Comparison of ENCODE assay signal across 8 cellular contexts in genomic region chr19:50026550-50026906, GRCh38. TPM values are rescaled to one million over a fixed set of nuclear protein-coding genes. Genes with fewer than 3 reads are reported as not detected.
A peak's percentile ranks its signal among the peaks of the same experiment; 100 is the strongest.
DNase-seq lines count a peak whose midpoint lies in the region; TF ChIP-seq lines count a peak whose summit lies in the region.

No MANE protein-coding gene starts in this region.

- no peak overlapping the region for H3K27ac ChIP-seq in left ventricle myocardium inferior (replicated peaks)
- H3K27ac ChIP-seq in mesendoderm (ENCODE audit: low read depth, low read length): no peak overlapping the region
- H3K27ac ChIP-seq in vagina: peak overlapping the region; percentile 75

- in situ Hi-C loops in astrocyte of the spinal cord (cut with HindIII; ENCODE audit: low sequenced_read_pairs): no loop called here

- no peaks in the 10 kb centered on the region for H3K9me3 ChIP-seq in left ventricle myocardium inferior (replicated peaks)
- no peaks in the 10 kb centered on the region for H3K9me3 ChIP-seq in vagina

- H2BK15ac ChIP-seq in mesendoderm (replicated peaks; ENCODE audit: low read depth): no peak overlapping the region

- H3K4ac ChIP-seq in mesendoderm (ENCODE audit: low read depth, low read length): no peak overlapping the region

- H4K8ac ChIP-seq in mesendoderm (ENCODE audit: low read depth, low read length): no peak overlapping the region

- no peak overlapping the region for H2BK120ac ChIP-seq in mesendoderm (ENCODE audit: low read depth, low read length)

- peaks cover 26% of the 10 kb centered on the region for H3K79me1 ChIP-seq in mesendoderm (ENCODE audit: low read length)

- DNase-seq in left ventricle myocardium inferior (no peak), cardiac septum (ENCODE audit: low spot score) (no peak), astrocyte of the spinal cord (ENCODE audit: low read depth, low spot score) (no peak), mesendoderm (no peak), vagina (ENCODE audit: extremely low spot score in 2 of 2) (no peak), GDM1 (lab: John Stamatoyannopoulos, UW) (no peak), mucosa of gallbladder (ENCODE audit: low spot score) (no peak), hypothalamus (lab: John Stamatoyannopoulos, UW) (no peak)

- H3K18ac ChIP-seq in mesendoderm (ENCODE audit: low read length): no peak overlapping the region

- no peak overlapping the region for H3K23ac ChIP-seq in mesendoderm (ENCODE audit: low read length)

- H3K4me1 ChIP-seq in left ventricle myocardium inferior (peaks cover 44% of the 10 kb centered on the region), mesendoderm (ENCODE audit: control insufficient read depth, low read depth, low read length) (peaks cover 5% of the 10 kb centered on the region), vagina (peaks cover 36% of the 10 kb centered on the region)

- H3K56ac ChIP-seq in mesendoderm (ENCODE audit: low read length): no peak overlapping the region

- WGBS in mesendoderm (ENCODE audit: extremely low coverage, insufficient coverage, low lambda C conversion rate): no CpG with 5 or more reads among the region's 7 CpGs

- H3K36me3 ChIP-seq in left ventricle myocardium inferior: peaks cover 13% of the 10 kb centered on the region
- peaks cover 6% of the 10 kb centered on the region for H3K36me3 ChIP-seq in mesendoderm (ENCODE audit: control insufficient read depth, insufficient read depth, low read length)
- H3K36me3 ChIP-seq in vagina: peaks cover 0 to 6% of the 10 kb centered on the region in 2 donors

- intact Hi-C loops in left ventricle myocardium inferior (cut with micrococcal nuclease): no loop called here
- intact Hi-C loops in cardiac septum (cut with DNase I): loop anchor here (5.0 kb wide), 1 partner anchor 149 kb away; the partner anchor contains the start of genes AKT1S1 and TBC1D17
- intact Hi-C loops in vagina (cut with DNase I): no loop called here

- H2AK5ac ChIP-seq in mesendoderm (ENCODE audit: low read length): no peak overlapping the region

- H3K4me3 ChIP-seq in left ventricle myocardium inferior (peak overlapping the region; percentile 95), astrocyte of the spinal cord (ENCODE audit: low read depth, low read length) (peak overlapping the region; percentile 85), mesendoderm (ENCODE audit: low read length) (no peak overlapping the region), vagina (peak overlapping the region; percentile 56 to 86)

- H4K5ac ChIP-seq in mesendoderm (ENCODE audit: low read length): no peak overlapping the region

- H3K27me3 ChIP-seq in left ventricle myocardium inferior (ENCODE audit: low read depth) (no peaks in the 10 kb centered on the region), mesendoderm (ENCODE audit: insufficient read depth, low read length, poor library complexity) (no peaks in the 10 kb centered on the region), vagina (no peaks in the 10 kb centered on the region)

- TF ChIP-seq POLR2A in vagina (IDR thresholded peaks at IDR 0.05): no peak

- peak overlapping the region; percentile 31 for H3K9ac ChIP-seq in mesendoderm (ENCODE audit: low read length)

- TF ChIP-seq CTCF in left ventricle myocardium inferior (IDR thresholded peaks at IDR 0.05; ENCODE audit: borderline replicate concordance): no peak
- no peak for TF ChIP-seq CTCF in astrocyte of the spinal cord (IDR thresholded peaks at IDR 0.05; ENCODE audit: low read depth, low read length)
- TF ChIP-seq CTCF in vagina (IDR thresholded peaks at IDR 0.05): no peak

- H3K79me2 ChIP-seq in mesendoderm (ENCODE audit: control insufficient read depth, insufficient read depth, low read length): peaks cover 18% of the 10 kb centered on the region

- no peak overlapping the region for H3K4me2 ChIP-seq in mesendoderm (ENCODE audit: low read length)

- H2BK5ac ChIP-seq in mesendoderm (ENCODE audit: low read length): no peak overlapping the region

RNA-seq across cellular contexts. Expression of gene ZNF473, which starts 0.7 kb away (rescaled TPM):
- total RNA-seq in left ventricle myocardium inferior (2.4 TPM), cardiac septum (3.5 TPM), vagina (11.5 TPM), mucosa of gallbladder (8.3 TPM)
- 5.3 TPM for polyA plus RNA-seq in mesendoderm (2013, experiment 1 of 2)
- 5.4 TPM for polyA plus RNA-seq in mesendoderm (2013, experiment 2 of 2)

RNA-seq across cellular contexts. Expression of gene VRK3, which starts 1.4 kb away (rescaled TPM):
- total RNA-seq in left ventricle myocardium inferior (22.6 TPM), cardiac septum (22.1 TPM), vagina (34.9 TPM), mucosa of gallbladder (73.7 TPM)
- 15.1 TPM for polyA plus RNA-seq in mesendoderm (2013, experiment 1 of 2)
- 15.4 TPM for polyA plus RNA-seq in mesendoderm (2013, experiment 2 of 2)
